22 cellular contexts compared by ENCODE assay signal in the genomic region with DNA sequence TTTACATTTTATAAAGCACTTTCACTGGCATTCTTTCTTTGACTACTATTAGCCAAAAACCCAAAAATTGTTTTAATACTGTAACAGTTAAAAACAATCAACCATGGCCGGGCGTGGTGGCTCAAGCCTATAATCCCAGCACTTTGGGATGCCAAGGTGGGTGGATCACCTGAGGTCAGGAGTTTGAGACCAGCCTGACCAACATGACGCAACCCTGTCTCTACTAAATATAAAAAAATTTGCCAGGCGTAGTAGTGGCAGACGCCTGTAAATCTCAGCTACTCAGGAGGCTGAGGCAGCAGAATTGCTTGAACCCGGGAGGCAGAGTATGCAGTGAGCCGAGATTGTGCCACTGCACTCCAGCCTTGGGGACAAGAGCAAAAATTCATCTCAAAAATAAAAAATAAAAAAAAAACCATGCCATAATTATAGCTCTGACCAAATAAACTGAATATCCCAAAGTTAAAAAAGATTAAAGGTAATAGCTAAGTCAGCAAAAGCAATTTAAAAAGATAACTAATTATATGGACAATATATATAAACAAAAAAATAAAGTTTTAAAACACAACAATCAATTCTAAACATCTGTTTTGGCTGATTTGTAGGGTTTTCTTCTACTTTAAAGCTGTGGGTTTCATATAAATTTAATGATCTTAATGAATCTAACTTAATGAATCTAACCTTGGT. TPM values are rescaled to one million over a fixed set of nuclear protein-coding genes. Genes with fewer than 3 reads are reported as not detected.
A peak's percentile ranks its signal among the peaks of the same experiment; 100 is the strongest.
DNase-seq lines count a peak whose midpoint lies in the region; ATAC-seq and TF ChIP-seq lines count a peak whose summit lies in the region.
"Had no signal": no experiment of that assay in that cellular context is flagged by ENCODE, and none has a peak within 500 bp of the region (broad histone marks: within the 10 kb centered on the region; RNA-seq: fewer than 3 reads in every experiment).

No MANE protein-coding gene starts in this region.

- peaks cover 56% of the 10 kb centered on the region for H3K36me3 Mint-ChIP-seq in activated naive CD8-positive, alpha-beta T cell treated with anti-CD3 and anti-CD28 coated beads, Interleukin-2, amount 50 U/mL, for 24 hours (ENCODE audit: low read depth)
- peaks cover 46% of the 10 kb centered on the region for H3K36me3 Mint-ChIP-seq in activated naive CD8-positive, alpha-beta T cell treated with anti-CD3 and anti-CD28 coated beads for 36 hours
- peaks cover 9% of the 10 kb centered on the region for H3K36me3 Mint-ChIP-seq in central memory CD8-positive, alpha-beta T cell (ENCODE audit: insufficient read depth)
- peaks cover 39% of the 10 kb centered on the region for H3K36me3 Mint-ChIP-seq in type B pancreatic cell

- TF ChIP-seq CTCF in type B pancreatic cell (conservative IDR thresholded peaks at IDR 0.05), result no peak

- H3K4me3 Mint-ChIP-seq in activated naive CD8-positive, alpha-beta T cell treated with anti-CD3 and anti-CD28 coated beads, Interleukin-2, amount 50 U/mL, for 24 hours, result peak overlapping the region; percentile 32
- H3K4me3 Mint-ChIP-seq in activated naive CD8-positive, alpha-beta T cell treated with anti-CD3 and anti-CD28 coated beads for 36 hours, result no peak overlapping the region
- H3K4me3 Mint-ChIP-seq in central memory CD8-positive, alpha-beta T cell, result no peak overlapping the region
- H3K4me3 Mint-ChIP-seq in type B pancreatic cell, result peak overlapping the region; percentile 15

- H3K27ac Mint-ChIP-seq in activated naive CD8-positive, alpha-beta T cell treated with anti-CD3 and anti-CD28 coated beads, Interleukin-2, amount 50 U/mL, for 24 hours, result no peak overlapping the region
- H3K27ac Mint-ChIP-seq in activated naive CD8-positive, alpha-beta T cell treated with anti-CD3 and anti-CD28 coated beads for 36 hours, result no peak overlapping the region
- H3K27ac Mint-ChIP-seq in central memory CD8-positive, alpha-beta T cell (ENCODE audit: low read depth), result peak overlapping the region; percentile 90
- peak overlapping the region; percentile 77 for H3K27ac Mint-ChIP-seq in type B pancreatic cell

- H3K4me1 Mint-ChIP-seq in activated naive CD8-positive, alpha-beta T cell treated with anti-CD3 and anti-CD28 coated beads, Interleukin-2, amount 50 U/mL, for 24 hours, result peaks cover 77% of the 10 kb centered on the region
- H3K4me1 Mint-ChIP-seq in activated naive CD8-positive, alpha-beta T cell treated with anti-CD3 and anti-CD28 coated beads for 36 hours, result peaks cover 64% of the 10 kb centered on the region
- peaks cover 50% of the 10 kb centered on the region for H3K4me1 Mint-ChIP-seq in central memory CD8-positive, alpha-beta T cell
- peaks cover 30% of the 10 kb centered on the region for H3K4me1 Mint-ChIP-seq in type B pancreatic cell (ENCODE audit: unreplicated experiment)

- no peaks in the 10 kb centered on the region for H3K9me3 Mint-ChIP-seq in activated naive CD8-positive, alpha-beta T cell treated with anti-CD3 and anti-CD28 coated beads, Interleukin-2, amount 50 U/mL, for 24 hours
- H3K9me3 Mint-ChIP-seq in activated naive CD8-positive, alpha-beta T cell treated with anti-CD3 and anti-CD28 coated beads for 36 hours, result peaks cover 5% of the 10 kb centered on the region
- H3K9me3 Mint-ChIP-seq in central memory CD8-positive, alpha-beta T cell, result no peaks in the 10 kb centered on the region
- peaks cover 13% of the 10 kb centered on the region for H3K9me3 Mint-ChIP-seq in type B pancreatic cell
- H3K9me3 Mint-ChIP-seq: T-cell had no signal

- H3K27me3 Mint-ChIP-seq in activated naive CD8-positive, alpha-beta T cell treated with anti-CD3 and anti-CD28 coated beads, Interleukin-2, amount 50 U/mL, for 24 hours, result no peaks in the 10 kb centered on the region
- H3K27me3 Mint-ChIP-seq in activated naive CD8-positive, alpha-beta T cell treated with anti-CD3 and anti-CD28 coated beads for 36 hours, result no peaks in the 10 kb centered on the region
- no peaks in the 10 kb centered on the region for H3K27me3 Mint-ChIP-seq in central memory CD8-positive, alpha-beta T cell
- no peaks in the 10 kb centered on the region for H3K27me3 Mint-ChIP-seq in type B pancreatic cell
- H3K27me3 Mint-ChIP-seq: activated naive CD8-positive, alpha-beta T cell; T-cell had no signal

- DNase-seq in activated naive CD8-positive, alpha-beta T cell treated with anti-CD3 and anti-CD28 coated beads, Interleukin-2, amount 50 U/mL, for 24 hours, result no peak
- DNase-seq in activated naive CD8-positive, alpha-beta T cell treated with anti-CD3 and anti-CD28 coated beads for 36 hours, result no peak
- peak; percentile 10 for DNase-seq in NCI-H226
- no peak for DNase-seq in central memory CD8-positive, alpha-beta T cell (ENCODE audit: low spot score in 2 of 2)
- no peak for DNase-seq in type B pancreatic cell (ENCODE audit: extremely low spot score, unreplicated experiment)
- DNase-seq in SW480 (ENCODE audit: low spot score), result no peak
- DNase-seq in NCI-H2081 treated with DMSO at 0.1 percent for 48 hours (lab: John Stamatoyannopoulos, UW), result no peak
- DNase-seq: activated CD4-positive, alpha-beta T cell treated with anti-CD3 and anti-CD28 coated beads for 48 hours; activated T-cell treated with anti-CD3 and anti-CD28 coated beads, Interleukin-2, amount 50 U/mL, for 48 hours; body of pancreas; C1 segment of cervical spinal cord; Calu3; head of caudate nucleus; kidney glomerular epithelial cell; NCI-H1436 treated with DMSO at 0.1 percent for 48 hours; NCI-H510A; NK-92 treated with Interleukin-12 subunit alpha and Interleukin-12 subunit beta, amount 100 ng/mL, for 24 hours; T-cell; upper lobe of left lung had no signal

- no peak for ATAC-seq in activated naive CD8-positive, alpha-beta T cell treated with anti-CD3 and anti-CD28 coated beads, Interleukin-2, amount 50 U/mL, for 24 hours
- no peak for ATAC-seq in central memory CD8-positive, alpha-beta T cell (replicated peaks; ENCODE audit: extremely low read depth, poor library complexity, severe bottlenecking)
- ATAC-seq in HG03442 (IDR thresholded peaks at IDR 0.05; ENCODE audit: unreplicated experiment), result no peak
- ATAC-seq: body of pancreas, Panc1, T-cell had no signal

RNA-seq across cellular contexts. Expression of gene SINHCAF, which starts 10.0 kb away (rescaled TPM):
- 100 to 1,000 TPM; 159 to 160 TPM for total RNA-seq in activated naive CD8-positive, alpha-beta T cell treated with anti-CD3 and anti-CD28 coated beads for 36 hours
- total RNA-seq in type B pancreatic cell (ENCODE audit: low replicate concordance), result 154 and 285 TPM in 2 replicates

Comparison
In these comparisons a context has a peak if more than half of its experiments do, and no peak if none do; other contexts are left out.
1. H3K4me3 Mint-ChIP-seq: peak in activated naive CD8-positive, alpha-beta T cell treated with anti-CD3 and anti-CD28 coated beads, Interleukin-2, amount 50 U/mL, for 24 hours (single experiment) and type B pancreatic cell (single experiment); none in activated naive CD8-positive, alpha-beta T cell treated with anti-CD3 and anti-CD28 coated beads for 36 hours (single experiment) and central memory CD8-positive, alpha-beta T cell (single experiment).
2. H3K27ac Mint-ChIP-seq: peak in central memory CD8-positive, alpha-beta T cell (single experiment) and type B pancreatic cell (single experiment); none in activated naive CD8-positive, alpha-beta T cell treated with anti-CD3 and anti-CD28 coated beads, Interleukin-2, amount 50 U/mL, for 24 hours (single experiment) and activated naive CD8-positive, alpha-beta T cell treated with anti-CD3 and anti-CD28 coated beads for 36 hours (single experiment).